In genomic region chr17:36209575-36209974, GRCh38 we compare ENCODE assay signal across 38 cellular contexts. TPM values are rescaled to one million over a fixed set of nuclear protein-coding genes. Genes with fewer than 3 reads are reported as not detected.
"Had no signal": no experiment of that assay in that cellular context is flagged by ENCODE, and none has a peak within 500 bp of the region (broad histone marks: within the 10 kb centered on the region; RNA-seq: fewer than 3 reads in every experiment).

No MANE protein-coding gene starts in this region.

- H3K27me3 ChIP-seq: brain microvascular endothelial cell, pancreas, upper lobe of right lung had no signal

- H3K4me3 ChIP-seq: esophagus squamous epithelium, heart right ventricle, left ventricle myocardium inferior, lung, pancreas, prostate gland, skin epidermis, suprapubic skin, tibial artery, upper lobe of right lung had no signal

- H3K4me1 Mint-ChIP-seq: activated naive CD4-positive, alpha-beta T cell treated with anti-CD3 and anti-CD28 coated beads, Interleukin-2, amount 10 ng/mL, durations not matched to agents 7 days and 5 days had no signal

- H3K27ac ChIP-seq: brain microvascular endothelial cell, epithelial cell of prostate, esophagus squamous epithelium, left ventricle myocardium inferior, pancreas, prostate gland, suprapubic skin, tibial artery, upper lobe of right lung, VCaP had no signal

- H3K4me3 Mint-ChIP-seq: activated naive CD4-positive, alpha-beta T cell treated with anti-CD3 and anti-CD28 coated beads, Interleukin-2, amount 10 ng/mL, durations not matched to agents 7 days and 5 days; activated T-helper 1 cell treated with anti-CD3 and anti-CD28 coated beads, Interleukin-12 subunit alpha, Interleukin-12 subunit beta, Interleukin-2, Interleukin-4 antibody, amounts not matched to agents 30 ng/mL and 10 ng/mL and 1 ng/mL, durations not matched to agents 14 hours and 24 hours and 36 hours; stimulated activated memory B cell treated with anti-CD40 and anti-IgM and Interleukin-4, amounts not matched to agents 10 μg/mL and 1 μg/mL and 100 μg/mL, for 72 hours had no signal

- H3K4me1 ChIP-seq: esophagus squamous epithelium, left ventricle myocardium inferior, prostate gland, suprapubic skin, tibial artery, upper lobe of right lung had no signal

- H3K36me3 Mint-ChIP-seq: activated naive CD4-positive, alpha-beta T cell treated with anti-CD3 and anti-CD28 coated beads, Interleukin-2, amount 10 ng/mL, durations not matched to agents 7 days and 5 days; stimulated activated memory B cell treated with anti-CD40 and anti-IgM and Interleukin-4, amounts not matched to agents 10 μg/mL and 1 μg/mL and 100 μg/mL, for 72 hours had no signal

- ATAC-seq: heart right ventricle; pancreas; sciatic nerve; stimulated activated memory B cell treated with anti-CD40 and anti-IgM and Interleukin-4, amounts not matched to agents 10 μg/mL and 1 μg/mL and 100 μg/mL, for 72 hours; upper lobe of right lung had no signal

- H3K36me3 ChIP-seq: brain microvascular endothelial cell, esophagus squamous epithelium, heart right ventricle, left ventricle myocardium inferior, pancreas, prostate gland, suprapubic skin, tibial artery, upper lobe of right lung had no signal

- H3K9me3 ChIP-seq: esophagus squamous epithelium, heart right ventricle, left ventricle myocardium inferior, pancreas, prostate gland, suprapubic skin, upper lobe of right lung had no signal

- H3K9me3 Mint-ChIP-seq: activated naive CD4-positive, alpha-beta T cell treated with anti-CD3 and anti-CD28 coated beads, Interleukin-2, amount 10 ng/mL, durations not matched to agents 7 days and 5 days; activated T-helper 1 cell treated with anti-CD3 and anti-CD28 coated beads, Interleukin-12 subunit alpha, Interleukin-12 subunit beta, Interleukin-2, Interleukin-4 antibody, amounts not matched to agents 30 ng/mL and 10 ng/mL and 1 ng/mL, durations not matched to agents 14 hours and 24 hours and 36 hours; stimulated activated memory B cell treated with anti-CD40 and anti-IgM and Interleukin-4, amounts not matched to agents 10 μg/mL and 1 μg/mL and 100 μg/mL, for 72 hours had no signal

- H3K27ac Mint-ChIP-seq: activated naive CD4-positive, alpha-beta T cell treated with anti-CD3 and anti-CD28 coated beads, Interleukin-2, amount 10 ng/mL, durations not matched to agents 7 days and 5 days; activated T-helper 1 cell treated with anti-CD3 and anti-CD28 coated beads, Interleukin-12 subunit alpha, Interleukin-12 subunit beta, Interleukin-2, Interleukin-4 antibody, amounts not matched to agents 30 ng/mL and 10 ng/mL and 1 ng/mL, durations not matched to agents 14 hours and 24 hours and 36 hours had no signal

- DNase-seq: activated CD4-positive, alpha-beta T cell treated with anti-CD3 and anti-CD28 coated beads for 48 hours; activated CD4-positive, alpha-beta T cell treated with anti-CD3 and anti-CD28 coated beads, Interleukin-2, amount 50 U/mL, for 48 hours; activated CD8-positive, alpha-beta memory T cell treated with anti-CD3 and anti-CD28 coated beads for 24 hours; activated CD8-positive, alpha-beta memory T cell treated with anti-CD3 and anti-CD28 coated beads, Interleukin-2, amount 50 U/mL, for 4 hours; activated effector memory CD4-positive, alpha-beta T cell treated with anti-CD3 and anti-CD28 coated beads, Interleukin-2, amount 50 U/mL, for 16 hours; activated naive CD4-positive, alpha-beta T cell treated with anti-CD3 and anti-CD28 coated beads, Interleukin-2, amount 10 ng/mL, durations not matched to agents 7 days and 5 days; activated T-cell treated with anti-CD3 and anti-CD28 coated beads, Interleukin-2, amount 50 U/mL, for 1 hour; amniotic stem cell; brain microvascular endothelial cell; cortex of kidney; esophagus squamous epithelium; foreskin melanocyte; heart right ventricle; left ventricle myocardium inferior; mesendoderm; nucleus accumbens; pancreas; retina; stimulated activated CD4-positive, alpha-beta T cell treated with anti-CD3 and anti-CD28 coated beads, Interleukin-12 subunit alpha, Interleukin-12 subunit beta, amount 100 ng/mL, for 4 hours; stimulated activated CD4-positive, alpha-beta T cell treated with anti-CD3 and anti-CD28 coated beads, Interleukin-4, amount 100 ng/mL, for 1 hour; T-helper 9 cell; tibial artery; upper lobe of right lung had no signal

RNA-seq across cellular contexts. Expression of gene CCL4L2, which starts 1.3 kb away (rescaled TPM):
- total RNA-seq: cardiac septum, chondrocyte, glomerular endothelial cell, left ventricle myocardium inferior, myocyte had no signal
- polyA plus RNA-seq: neural cell had no signal

RNA-seq across cellular contexts. Expression of gene CCL3L1, which starts 13.0 kb away (rescaled TPM):
- total RNA-seq: cardiac septum, chondrocyte, glomerular endothelial cell, left ventricle myocardium inferior, myocyte, prostate gland, suprapubic skin had no signal
- polyA plus RNA-seq: neural cell had no signal

RNA-seq across cellular contexts. Expression of gene TBC1D3B, which starts 33.1 kb away (rescaled TPM):
- total RNA-seq: mononuclear cell had no signal

RNA-seq across cellular contexts. Expression of gene TBC1D3I, which starts 54.8 kb away (rescaled TPM):
- total RNA-seq: left ventricle myocardium inferior, lung, mononuclear cell had no signal
